ENCODE assay signal across 33 cellular contexts in genomic region chr4:52329894-52330293, GRCh38.
"Had no signal": no experiment of that assay in that cellular context is flagged by ENCODE, and none has a peak within 500 bp of the region (broad histone marks: within the 10 kb centered on the region; RNA-seq: fewer than 3 reads in every experiment).

No MANE protein-coding gene starts in this region.

- H3K27me3 ChIP-seq: adrenal gland, ascending aorta, body of pancreas, brain microvascular endothelial cell, breast epithelium, cardiac muscle cell had no signal

- ATAC-seq: activated naive CD4-positive, alpha-beta T cell treated with anti-CD3 and anti-CD28 coated beads, Interleukin-2, amount 50 U/mL, for 72 hours; activated naive CD8-positive, alpha-beta T cell treated with anti-CD3 and anti-CD28 coated beads, Interleukin-2, amount 50 U/mL, for 24 hours; activated T-cell treated with anti-CD3 and anti-CD28 coated beads, Interleukin-2, amount 50 U/mL, for 4 hours; activated T-cell treated with anti-CD3 and anti-CD28 coated beads, Interleukin-2, amount 50 U/mL, for 72 hours; activated T-helper 17 cell treated with anti-CD3 and anti-CD28 coated beads, Interleukin-2, amount 50 U/mL, for 72 hours; body of pancreas had no signal

- H3K36me3 ChIP-seq: adrenal gland, ascending aorta, brain microvascular endothelial cell, breast epithelium, cardiac muscle cell had no signal

- H3K4me3 ChIP-seq: adrenal gland, ascending aorta, body of pancreas, breast epithelium, cardiac muscle cell had no signal

- H3K27ac ChIP-seq: adrenal gland, ascending aorta, body of pancreas, brain microvascular endothelial cell, breast epithelium, cardiac muscle cell had no signal

- H3K9me3 ChIP-seq: body of pancreas had no signal

- H3K4me1 ChIP-seq: adrenal gland, ascending aorta, body of pancreas, breast epithelium had no signal

- DNase-seq: activated effector memory CD4-positive, alpha-beta T cell treated with anti-CD3 and anti-CD28 coated beads, Interleukin-2, amount 50 U/mL, for 16 hours; activated effector memory CD4-positive, alpha-beta T cell treated with Interleukin-2 at 50 U/mL for 16 hours; activated gamma-delta T cell; activated gamma-delta T cell treated with Interleukin-2 at 50 U/mL for 16 hours; activated naive CD4-positive, alpha-beta T cell; activated naive CD4-positive, alpha-beta T cell treated with anti-CD3 and anti-CD28 coated beads for 36 hours; activated naive CD4-positive, alpha-beta T cell treated with anti-CD3 and anti-CD28 coated beads, Interleukin-2, amount 10 ng/mL, durations not matched to agents 7 days and 5 days; activated naive CD4-positive, alpha-beta T cell treated with anti-CD3 and anti-CD28 coated beads, Interleukin-2, amount 50 U/mL, for 16 hours; activated naive CD4-positive, alpha-beta T cell treated with Interleukin-2 at 50 U/mL for 16 hours; activated naive CD8-positive, alpha-beta T cell treated with anti-CD3 and anti-CD28 coated beads for 36 hours; activated naive CD8-positive, alpha-beta T cell treated with anti-CD3 and anti-CD28 coated beads, Interleukin-2, amount 10 ng/mL, durations not matched to agents 7 days and 5 days; activated naive CD8-positive, alpha-beta T cell treated with anti-CD3 and anti-CD28 coated beads, Interleukin-2, amount 50 U/mL, for 24 hours; activated T-cell treated with anti-CD3 and anti-CD28 coated beads, Interleukin-2, amount 50 U/mL, for 24 hours; activated T-cell treated with anti-CD3 and anti-CD28 coated beads, Interleukin-2, amount 50 U/mL, for 4 hours; activated T-cell treated with anti-CD3 and anti-CD28 coated beads, Interleukin-2, amount 50 U/mL, for 48 hours; activated T-cell treated with anti-CD3 and anti-CD28 coated beads, Interleukin-2, amount 50 U/mL, for 72 hours; adrenal gland; amniotic stem cell; amygdala; anterior cingulate cortex; aorta; body of pancreas; brain microvascular endothelial cell; caudate nucleus; central memory CD4-positive, alpha-beta T cell; cerebellar nuclear complex had no signal

- FAIRE-seq: astrocyte, bronchial epithelial cell had no signal
